In the genomic region with DNA sequence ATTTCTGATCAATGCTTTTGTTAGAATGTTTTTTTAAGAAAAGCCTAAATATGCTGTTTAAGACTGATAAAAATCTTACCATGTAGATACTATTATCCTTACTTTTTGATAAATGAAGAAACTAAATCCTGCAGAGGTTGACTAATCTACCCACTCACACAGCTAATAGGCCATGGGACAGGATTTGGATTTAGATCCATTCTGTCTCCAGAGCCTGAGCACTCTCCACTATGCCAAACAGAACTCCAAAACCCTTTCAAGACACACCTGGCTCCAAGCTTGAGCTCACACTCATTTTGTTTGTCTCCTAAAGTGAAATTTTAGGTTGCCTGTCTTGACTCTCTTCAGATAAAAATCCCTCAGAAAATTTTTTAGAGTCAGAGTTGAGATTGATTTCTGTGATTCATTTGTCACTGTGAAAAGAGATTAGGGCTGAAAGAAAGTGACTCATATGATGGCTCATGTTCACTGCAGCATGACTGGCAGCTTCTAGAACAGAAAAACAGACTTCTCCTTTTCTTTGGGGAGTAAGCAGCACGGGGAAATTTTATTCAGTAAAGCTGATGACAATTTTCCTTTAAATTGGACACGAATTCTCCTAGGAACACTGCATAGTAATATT, we compare ENCODE assay signal across 9 cellular contexts.
A peak's percentile ranks its signal among the peaks of the same experiment; 100 is the strongest.
DNase-seq lines count a peak whose midpoint lies in the region; ATAC-seq, FAIRE-seq and TF ChIP-seq lines count a peak whose summit lies in the region.
"Had no signal": no experiment of that assay in that cellular context is flagged by ENCODE, and none has a peak within 500 bp of the region (broad histone marks: within the 10 kb centered on the region; RNA-seq: fewer than 3 reads in every experiment).

No MANE protein-coding gene starts in this region.

- BruUV-seq in endothelial cell of umbilical vein (replicated peaks; lab: Mats Ljungman, UMichigan), result no TSS peak

- no peaks in the 10 kb centered on the region for H3K9me2 ChIP-seq in GM23338 (ENCODE audit: insufficient read depth)

- H3K27ac ChIP-seq in GM23338 (ENCODE audit: low read depth) (no peak overlapping the region), endothelial cell of umbilical vein (ENCODE audit: insufficient read depth, low read depth, low read length) (peak overlapping the region; percentile 89), thyroid gland (no peak overlapping the region), endodermal cell (ENCODE audit: low read depth, low read length) (no peak overlapping the region)

- H3K4me1 Mint-ChIP-seq in GM23338 (peaks cover 4% of the 10 kb centered on the region; the same call in 2 of the 3 replicates), type B pancreatic cell (ENCODE audit: unreplicated experiment) (peaks cover 14% of the 10 kb centered on the region), endodermal cell (peaks cover 17% of the 10 kb centered on the region)

- WGBS in thyroid gland, 2 donors, result 54% methylated on average over 2 of the region's 2 CpGs
- WGBS in endodermal cell (ENCODE audit: insufficient coverage in 1 of 2, insufficient read length in 1 of 2), 2 experiments, result 35 to 74% methylated on average over 2 of the region's 2 CpGs

- ATAC-seq in GM18498 (IDR thresholded peaks at IDR 0.05; ENCODE audit: unreplicated experiment), result peak; percentile 83
- ATAC-seq in GM23338, result no peak

- H3K27ac Mint-ChIP-seq in GM23338 (peak overlapping the region; percentile 27; the same call in 1 of the 2 replicates), type B pancreatic cell (peak overlapping the region; percentile 32), endodermal cell (no peak overlapping the region)
- H3K27ac Mint-ChIP-seq: dendritic cell treated with granulocyte-macrophage colony-stimulating factor and Interleukin-4, amounts not matched to agents 40 ng/mL and 50 ng/mL, for 4 days had no signal

- H3K27me3 Mint-ChIP-seq in GM23338 (ENCODE audit: insufficient read depth, low read depth, poor library complexity) (no peaks in the 10 kb centered on the region), type B pancreatic cell (peaks cover 3% of the 10 kb centered on the region), endodermal cell (ENCODE audit: insufficient read depth) (no peaks in the 10 kb centered on the region)
- H3K27me3 Mint-ChIP-seq: dendritic cell treated with granulocyte-macrophage colony-stimulating factor and Interleukin-4, amounts not matched to agents 40 ng/mL and 50 ng/mL, for 4 days had no signal

- H3K4me2 ChIP-seq in GM23338 (no peak overlapping the region), endothelial cell of umbilical vein (ENCODE audit: insufficient read depth, low read length) (peak overlapping the region; percentile 41)

- POLR2A ChIA-PET in endothelial cell of umbilical vein (lab: Charles Lee), result no interaction called here

- H2AFZ ChIP-seq in GM23338 (peak overlapping the region; percentile 72; the same call in 1 of the 2 replicates), endothelial cell of umbilical vein (ENCODE audit: low read depth, low read length) (peak overlapping the region; percentile 89)

- TF ChIP-seq CTCF in GM23338 (conservative IDR thresholded peaks at IDR 0.05; ENCODE audit: low read depth in 2 of 2) (no peak), endothelial cell of umbilical vein (IDR thresholded peaks at IDR 0.05; ENCODE audit: extremely low read depth in 1 of 2, insufficient read depth in 1 of 2, low read depth in 1 of 2, low read length in 2 of 2) (no peak), type B pancreatic cell (conservative IDR thresholded peaks at IDR 0.05) (no peak), thyroid gland (IDR thresholded peaks at IDR 0.05) (no peak), endodermal cell (conservative IDR thresholded peaks at IDR 0.05) (no peak)

- no peaks in the 10 kb centered on the region for H3K79me2 ChIP-seq in GM23338 (replicated peaks; ENCODE audit: insufficient read depth)
- H3K79me2 ChIP-seq in endothelial cell of umbilical vein (ENCODE audit: control insufficient read depth, insufficient read depth, low read length), result no peaks in the 10 kb centered on the region

- H3K9me3 Mint-ChIP-seq in GM23338 (no peaks in the 10 kb centered on the region), type B pancreatic cell (no peaks in the 10 kb centered on the region), endodermal cell (no peaks in the 10 kb centered on the region)
- H3K9me3 Mint-ChIP-seq: dendritic cell treated with granulocyte-macrophage colony-stimulating factor and Interleukin-4, amounts not matched to agents 40 ng/mL and 50 ng/mL, for 4 days had no signal

- H3K27me3 ChIP-seq in GM23338 (ENCODE audit: insufficient read depth) (no peaks in the 10 kb centered on the region), endothelial cell of umbilical vein (ENCODE audit: control insufficient read depth in 2 of 2, insufficient read depth in 2 of 2, low read length in 2 of 2) (no peaks in the 10 kb centered on the region), thyroid gland (no peaks in the 10 kb centered on the region), endodermal cell (ENCODE audit: control insufficient read depth, insufficient read depth, low read length, poor library complexity, severe bottlenecking) (no peaks in the 10 kb centered on the region)

- no peaks in the 10 kb centered on the region for H3K36me3 ChIP-seq in GM23338 (ENCODE audit: insufficient read depth)
- no peaks in the 10 kb centered on the region for H3K36me3 ChIP-seq in endothelial cell of umbilical vein (ENCODE audit: control insufficient read depth in 2 of 2, extremely low read depth in 1 of 2, insufficient read depth in 2 of 2, low read length in 2 of 2)
- no peaks in the 10 kb centered on the region for H3K36me3 ChIP-seq in thyroid gland
- H3K36me3 ChIP-seq in endodermal cell (ENCODE audit: control insufficient read depth, insufficient read depth, low read length), result no peaks in the 10 kb centered on the region

- intact Hi-C loops in endothelial cell of umbilical vein (cut with micrococcal nuclease) (loop anchor here (2.0 to 10.0 kb wide), 4 partner anchors 75 to 363 kb away; no protein-coding TSS in a partner anchor), thyroid gland (cut with DNase I) (no loop called here)

- CTCF ChIA-PET in endothelial cell of umbilical vein (lab: Charles Lee), result interaction anchor here (1.4 to 6.7 kb wide), 3 partner anchors 105 to 607 kb away, joined by 4 to 297 read pairs (median 31); no protein-coding TSS in a partner anchor

- DNase-seq in GM23338 (ENCODE audit: low spot score) (no peak), LHCN-M2 (ENCODE audit: low read depth) (peak; percentile 83), endothelial cell of umbilical vein (ENCODE audit: low read depth, low spot score) (peak; percentile 83), type B pancreatic cell (ENCODE audit: extremely low spot score, unreplicated experiment) (no peak), thyroid gland (no peak), endodermal cell (no peak), NCI-H2227 (lab: John Stamatoyannopoulos, UW; ENCODE audit: unreplicated experiment) (no peak)

- H3K9ac ChIP-seq in endothelial cell of umbilical vein (replicated peaks; ENCODE audit: extremely low read depth, insufficient read depth, low read length) (peak overlapping the region; percentile 52), endodermal cell (ENCODE audit: extremely low read depth, low read length, poor library complexity, severe bottlenecking) (no peak overlapping the region)

- TF ChIP-seq POLR2A in endothelial cell of umbilical vein (IDR thresholded peaks at IDR 0.05; ENCODE audit: low read depth, low read length) (no peak), thyroid gland (IDR thresholded peaks at IDR 0.05) (no peak)

- no peaks in the 10 kb centered on the region for H3K4me1 ChIP-seq in GM23338 (ENCODE audit: insufficient read depth)
- H3K4me1 ChIP-seq in endothelial cell of umbilical vein (ENCODE audit: control insufficient read depth, extremely low read depth, insufficient read depth, low read length), result peaks cover 13% of the 10 kb centered on the region
- no peaks in the 10 kb centered on the region for H3K4me1 ChIP-seq in thyroid gland
- H3K4me1 ChIP-seq in endodermal cell (ENCODE audit: control insufficient read depth, insufficient read depth, low read length), result peaks cover 13% of the 10 kb centered on the region

- H3K4me3 ChIP-seq in GM23338 (no peak overlapping the region), endothelial cell of umbilical vein (replicated peaks in 1 of 3; ENCODE audit: insufficient read depth in 1 of 3, low read depth in 1 of 3, low read length in 3 of 3) (no peak overlapping the region), thyroid gland (replicated peaks in 1 of 3) (no peak overlapping the region), endodermal cell (ENCODE audit: low read length) (no peak overlapping the region)

- no peaks in the 10 kb centered on the region for H3F3A ChIP-seq in GM23338 (replicated peaks; ENCODE audit: low read depth)

- peak; percentile 79 for FAIRE-seq in endothelial cell of umbilical vein (lab: Jason Lieb, UNC)

- dilution Hi-C loops in endothelial cell of umbilical vein (cut with MboI; ENCODE audit: extremely low pct_ligation_motif_present, low sequenced_read_pairs), result no loop called here

- H3K9me1 ChIP-seq in endothelial cell of umbilical vein (replicated peaks; ENCODE audit: control insufficient read depth, extremely low read depth, insufficient read depth, low read length), result no peaks in the 10 kb centered on the region

- H3K9me3 ChIP-seq in endothelial cell of umbilical vein (replicated peaks; ENCODE audit: control insufficient read depth, insufficient read depth, low read length) (no peaks in the 10 kb centered on the region), thyroid gland (no peaks in the 10 kb centered on the region), endodermal cell (ENCODE audit: control insufficient read depth, low read length) (no peaks in the 10 kb centered on the region)

- H3K36me3 Mint-ChIP-seq in GM23338 (ENCODE audit: low read depth), result no peaks in the 10 kb centered on the region
- no peaks in the 10 kb centered on the region for H3K36me3 Mint-ChIP-seq in type B pancreatic cell
- H3K36me3 Mint-ChIP-seq in endodermal cell (ENCODE audit: low read depth), result no peaks in the 10 kb centered on the region

- no peak overlapping the region for H3K4me3 Mint-ChIP-seq in GM23338
- H3K4me3 Mint-ChIP-seq in type B pancreatic cell, result no peak overlapping the region
- no peak overlapping the region for H3K4me3 Mint-ChIP-seq in endodermal cell
- H3K4me3 Mint-ChIP-seq: dendritic cell treated with granulocyte-macrophage colony-stimulating factor and Interleukin-4, amounts not matched to agents 40 ng/mL and 50 ng/mL, for 4 days had no signal

- no peaks in the 10 kb centered on the region for H4K20me1 ChIP-seq in GM23338 (replicated peaks; ENCODE audit: insufficient read depth)
- H4K20me1 ChIP-seq in endothelial cell of umbilical vein (replicated peaks; ENCODE audit: control insufficient read depth, extremely low read depth, insufficient read depth, low read length), result no peaks in the 10 kb centered on the region

TF ChIP-seq in GM23338, 12 proteins besides CTCF, POLR2A, EP300 and RAD21 (continues in another document):
- TF ChIP-seq POLR2AphosphoS5 (IDR thresholded peaks at IDR 0.05; ENCODE audit: low read depth) (no peak), ZNF331 (CRISPR knock-in tag; IDR thresholded peaks at IDR 0.05; ENCODE audit: low read depth) (no peak)

TF ChIP-seq in endothelial cell of umbilical vein, 7 proteins besides CTCF, POLR2A, EP300 and RAD21 (continues in another document):
- TF ChIP-seq MYC (IDR thresholded peaks at IDR 0.05; ENCODE audit: low read depth, low read length), result no peak

Comparison
In these comparisons a context has a peak if more than half of its experiments do, and no peak if none do; other contexts are left out.
1. DNase-seq: peak in LHCN-M2 (single experiment) and endothelial cell of umbilical vein (single experiment); none in GM23338 (single experiment), type B pancreatic cell (single experiment), thyroid gland (0 of 2), endodermal cell (single experiment) and NCI-H2227 (single experiment).